Comparison of ENCODE assay signal across 9 cellular contexts in genomic region chr20:35568645-35569044, GRCh38. TPM values are rescaled to one million over a fixed set of nuclear protein-coding genes. Genes with fewer than 3 reads are reported as not detected.
DNase-seq lines count a peak whose midpoint lies in the region; ATAC-seq and TF ChIP-seq lines count a peak whose summit lies in the region.
"Had no signal": no experiment of that assay in that cellular context is flagged by ENCODE, and none has a peak within 500 bp of the region (broad histone marks: within the 10 kb centered on the region; RNA-seq: fewer than 3 reads in every experiment).

No MANE protein-coding gene starts in this region.

- peaks cover 4% of the 10 kb centered on the region for H3K4me1 ChIP-seq in OCI-LY7 (ENCODE audit: insufficient read depth, low read length, poor library complexity, severe bottlenecking)

- intact Hi-C loops in OCI-LY7 (cut with micrococcal nuclease; ENCODE audit: unreplicated experiment) = loop anchor here (10.0 kb wide), 1 partner anchor 96 kb away; the partner anchor contains the start of genes CPNE1 and RBM12

- H4K20me1 ChIP-seq in OCI-LY7 (ENCODE audit: insufficient read depth, low read length) = no peaks in the 10 kb centered on the region

- no peak overlapping the region for H3K4me2 ChIP-seq in OCI-LY7 (ENCODE audit: low read length)

- POLR2A ChIA-PET in GM10248 (lab: Yijun Ruan, JAX) = no interaction called here
- POLR2A ChIA-PET in OCI-LY7 (lab: Charles Lee) = interaction anchor here (0.6 to 1.0 kb wide), 4 partner anchors 15 to 720 kb away, joined by 3 to 6 read pairs (median 4); no protein-coding TSS in a partner anchor

- H3K27ac ChIP-seq in OCI-LY7 (ENCODE audit: low read depth, low read length, poor library complexity, severe bottlenecking) = no peak overlapping the region
- H3K27ac ChIP-seq in caudate nucleus (ENCODE audit: low read depth, low read length) = no peak overlapping the region

- H2AFZ ChIP-seq in OCI-LY7 (ENCODE audit: low read length) = no peak overlapping the region

- no peaks in the 10 kb centered on the region for H3K36me3 ChIP-seq in OCI-LY7 (ENCODE audit: insufficient read depth, low read length)

- peak; percentile 8 for DNase-seq in ACHN
- DNase-seq in GM10248 (ENCODE audit: extremely low spot score) = no peak
- DNase-seq in OCI-LY7 (ENCODE audit: low spot score) = peak; percentile 58
- DNase-seq in fibroblast of villous mesenchyme (ENCODE audit: low read depth) = no peak
- no peak for DNase-seq in NCI-H1105 treated with DMSO at 0.1 percent for 48 hours (lab: John Stamatoyannopoulos, UW)
- DNase-seq in caudate nucleus (lab: John Stamatoyannopoulos, UW) = no peak
- DNase-seq in NCI-H2029 (lab: John Stamatoyannopoulos, UW) = no peak
- DNase-seq: activated B cell treated with CpG ODN at 0.5 μM for 24 hours had no signal

- in situ Hi-C loops in ACHN (cut with HindIII; ENCODE audit: low pct_ligation_motif_present, low pct_unique_long_range_greater_than_20kb, low sequenced_read_pairs) = no loop called here

- H3K9me3 ChIP-seq in OCI-LY7 (ENCODE audit: low read length) = peaks cover 5% of the 10 kb centered on the region; the same call in 1 of the 2 replicates

- TF ChIP-seq CTCF in GM10248 (IDR thresholded peaks at IDR 0.05; ENCODE audit: control extremely low read depth, extremely low read depth, low read depth, missing control alignments) = peak; percentile 19
- peak; percentile 76 for TF ChIP-seq CTCF in OCI-LY7 (conservative IDR thresholded peaks at IDR 0.05; ENCODE audit: low read length)
- peak; percentile 23 for TF ChIP-seq CTCF in fibroblast of villous mesenchyme (IDR thresholded peaks at IDR 0.05; ENCODE audit: insufficient read depth, low read depth, low read length)

- CTCF ChIA-PET in GM10248 (lab: Yijun Ruan, JAX) (interaction anchor here (1.3 kb wide), 1 partner anchor 68 kb away, joined by 3 read pairs; no protein-coding TSS in a partner anchor), OCI-LY7 (lab: Charles Lee; ENCODE audit: unreplicated experiment) (interaction anchor here (0.6 kb wide), 1 partner anchor 96 kb away, joined by 3 read pairs; no protein-coding TSS in a partner anchor)

- no peaks in the 10 kb centered on the region for H3K79me2 ChIP-seq in OCI-LY7 (ENCODE audit: insufficient read depth, low read depth, low read length)

- H3K9me2 ChIP-seq in OCI-LY7 (ENCODE audit: insufficient read depth, low read length) = no peaks in the 10 kb centered on the region

- no peak for ATAC-seq in HG03520 (IDR thresholded peaks at IDR 0.05; ENCODE audit: unreplicated experiment)

- H3K4me3 ChIP-seq in OCI-LY7 (ENCODE audit: low read depth, low read length, poor library complexity, severe bottlenecking) (no peak overlapping the region), fibroblast of villous mesenchyme (ENCODE audit: low read depth, low read length) (no peak overlapping the region)

- BruUV-seq in OCI-LY7 (replicated peaks; lab: Mats Ljungman, UMichigan) = no TSS peak

RNA-seq across cellular contexts. Expression of gene ERGIC3, which starts 26.8 kb away (rescaled TPM):
- 171 and 178 TPM in 2 replicates for total RNA-seq in OCI-LY7 (2014; rRNA removed; shearing (Covaris generic))
- total RNA-seq in OCI-LY7 (2022) = 170 and 177 TPM in 2 replicates
- 278 and 325 TPM in 2 replicates for total RNA-seq in fibroblast of villous mesenchyme

RNA-seq across cellular contexts. Expression of gene C20orf173, which starts 39.2 kb away (rescaled TPM):
- not detected in 2 replicates for total RNA-seq in OCI-LY7 (2014; rRNA removed; shearing (Covaris generic))
- total RNA-seq in OCI-LY7 (2022) = not detected in 2 replicates
- not detected in 2 replicates for total RNA-seq in fibroblast of villous mesenchyme
- total RNA-seq: activated B cell treated with CpG ODN at 0.5 μM for 24 hours had no signal

RNA-seq across cellular contexts. Expression of gene SPAG4, which starts 47.0 kb away (rescaled TPM):
- total RNA-seq in OCI-LY7 (2014; rRNA removed; shearing (Covaris generic)) = 12.1 and 24.7 TPM in 2 replicates
- total RNA-seq in OCI-LY7 (2022) = 58.2 and 64.2 TPM in 2 replicates
- total RNA-seq in fibroblast of villous mesenchyme = 5.6 and 8.1 TPM in 2 replicates

Comparison
In these comparisons a context has a peak if more than half of its experiments do, and no peak if none do; other contexts are left out.
1. DNase-seq: peak in ACHN (single experiment) and OCI-LY7 (single experiment); none in GM10248 (single experiment), fibroblast of villous mesenchyme (single experiment), NCI-H1105 treated with DMSO at 0.1 percent for 48 hours (single experiment), caudate nucleus (0 of 61) and NCI-H2029 (single experiment).
2. CTCF ChIP-seq: peak in every context shown above with its lines; median percentile 76 in OCI-LY7; 23 in fibroblast of villous mesenchyme; 19 in GM10248.